ENCODE assay signal across 1 cellular context in the genomic region with DNA sequence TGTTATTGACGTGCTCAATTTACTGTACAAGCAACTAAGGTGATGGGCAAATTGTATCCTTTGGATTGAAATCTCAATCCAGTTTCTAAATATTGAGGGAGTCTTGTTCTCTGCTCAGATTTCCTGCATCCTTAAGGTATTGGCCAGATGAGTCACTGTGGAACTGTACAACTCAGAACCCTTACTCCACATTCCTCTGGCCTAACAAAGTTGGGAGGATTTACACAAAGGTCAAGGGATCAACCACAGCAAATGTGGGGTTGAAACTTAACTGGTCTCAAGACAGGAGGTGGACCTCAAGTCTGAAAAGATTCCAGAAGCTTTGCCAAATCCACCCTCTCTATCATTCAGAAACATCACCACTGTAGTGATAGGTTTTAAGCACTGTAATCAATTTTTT.
A peak's percentile ranks its signal among the peaks of the same experiment; 100 is the strongest.
TF ChIP-seq lines count a peak whose summit lies in the region.

No MANE protein-coding gene starts in this region.

TF ChIP-seq in SK-N-SH, 30 proteins besides CTCF, POLR2A, EP300 and RAD21 (continued from another document):
- TF ChIP-seq, protein P1, sequence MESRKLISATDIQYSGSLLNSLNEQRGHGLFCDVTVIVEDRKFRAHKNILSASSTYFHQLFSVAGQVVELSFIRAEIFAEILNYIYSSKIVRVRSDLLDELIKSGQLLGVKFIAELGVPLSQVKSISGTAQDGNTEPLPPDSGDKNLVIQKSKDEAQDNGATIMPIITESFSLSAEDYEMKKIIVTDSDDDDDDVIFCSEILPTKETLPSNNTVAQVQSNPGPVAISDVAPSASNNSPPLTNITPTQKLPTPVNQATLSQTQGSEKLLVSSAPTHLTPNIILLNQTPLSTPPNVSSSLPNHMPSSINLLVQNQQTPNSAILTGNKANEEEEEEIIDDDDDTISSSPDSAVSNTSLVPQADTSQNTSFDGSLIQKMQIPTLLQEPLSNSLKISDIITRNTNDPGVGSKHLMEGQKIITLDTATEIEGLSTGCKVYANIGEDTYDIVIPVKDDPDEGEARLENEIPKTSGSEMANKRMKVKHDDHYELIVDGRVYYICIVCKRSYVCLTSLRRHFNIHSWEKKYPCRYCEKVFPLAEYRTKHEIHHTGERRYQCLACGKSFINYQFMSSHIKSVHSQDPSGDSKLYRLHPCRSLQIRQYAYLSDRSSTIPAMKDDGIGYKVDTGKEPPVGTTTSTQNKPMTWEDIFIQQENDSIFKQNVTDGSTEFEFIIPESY (IDR thresholded peaks at IDR 0.05; ENCODE audit: borderline replicate concordance, low read depth): no peak
- TF ChIP-seq, protein P2, sequence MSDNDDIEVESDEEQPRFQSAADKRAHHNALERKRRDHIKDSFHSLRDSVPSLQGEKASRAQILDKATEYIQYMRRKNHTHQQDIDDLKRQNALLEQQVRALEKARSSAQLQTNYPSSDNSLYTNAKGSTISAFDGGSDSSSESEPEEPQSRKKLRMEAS (IDR thresholded peaks at IDR 0.05; ENCODE audit: low read depth): no peak
- TF ChIP-seq JUND (IDR thresholded peaks at IDR 0.05): peak; percentile 69
TF ChIP-seq in SK-N-SH: peak in this region for 5.
